ENCODE assay signal across 1 cellular context in genomic region chr2:195413422-195413821, GRCh38.
TF ChIP-seq lines count a peak whose summit lies in the region.

No MANE protein-coding gene starts in this region.

TF ChIP-seq in K562, 482 proteins besides CTCF, POLR2A, EP300 and RAD21 (continued from another document):
- TF ChIP-seq PBX2 (CRISPR knock-in tag; IDR thresholded peaks at IDR 0.05; ENCODE audit: low read depth) (no peak), PBX2 (tag; conservative IDR thresholded peaks at IDR 0.05; ENCODE audit: low read depth) (no peak), USF1 (CRISPR knock-in tag; IDR thresholded peaks at IDR 0.05) (no peak), ZFPM2 (CRISPR knock-in tag; IDR thresholded peaks at IDR 0.05) (no peak), STAG1 (CRISPR knock-in tag; IDR thresholded peaks at IDR 0.05; ENCODE audit: borderline replicate concordance) (no peak), CSDE1 (IDR thresholded peaks at IDR 0.05) (no peak), NR0B1 (IDR thresholded peaks at IDR 0.05; ENCODE audit: partially characterized antibody) (no peak), TEAD1 (CRISPR knock-in tag; IDR thresholded peaks at IDR 0.05) (no peak), KAT2B (IDR thresholded peaks at IDR 0.05; ENCODE audit: low read depth, low read length) (no peak), CBFB (CRISPR knock-in tag; IDR thresholded peaks at IDR 0.05) (no peak), ZNF507 (tag; conservative IDR thresholded peaks at IDR 0.05) (no peak)
TF ChIP-seq in K562: peak in this region for 0.
